ENCODE assay signal across 8 cellular contexts in the genomic region with DNA sequence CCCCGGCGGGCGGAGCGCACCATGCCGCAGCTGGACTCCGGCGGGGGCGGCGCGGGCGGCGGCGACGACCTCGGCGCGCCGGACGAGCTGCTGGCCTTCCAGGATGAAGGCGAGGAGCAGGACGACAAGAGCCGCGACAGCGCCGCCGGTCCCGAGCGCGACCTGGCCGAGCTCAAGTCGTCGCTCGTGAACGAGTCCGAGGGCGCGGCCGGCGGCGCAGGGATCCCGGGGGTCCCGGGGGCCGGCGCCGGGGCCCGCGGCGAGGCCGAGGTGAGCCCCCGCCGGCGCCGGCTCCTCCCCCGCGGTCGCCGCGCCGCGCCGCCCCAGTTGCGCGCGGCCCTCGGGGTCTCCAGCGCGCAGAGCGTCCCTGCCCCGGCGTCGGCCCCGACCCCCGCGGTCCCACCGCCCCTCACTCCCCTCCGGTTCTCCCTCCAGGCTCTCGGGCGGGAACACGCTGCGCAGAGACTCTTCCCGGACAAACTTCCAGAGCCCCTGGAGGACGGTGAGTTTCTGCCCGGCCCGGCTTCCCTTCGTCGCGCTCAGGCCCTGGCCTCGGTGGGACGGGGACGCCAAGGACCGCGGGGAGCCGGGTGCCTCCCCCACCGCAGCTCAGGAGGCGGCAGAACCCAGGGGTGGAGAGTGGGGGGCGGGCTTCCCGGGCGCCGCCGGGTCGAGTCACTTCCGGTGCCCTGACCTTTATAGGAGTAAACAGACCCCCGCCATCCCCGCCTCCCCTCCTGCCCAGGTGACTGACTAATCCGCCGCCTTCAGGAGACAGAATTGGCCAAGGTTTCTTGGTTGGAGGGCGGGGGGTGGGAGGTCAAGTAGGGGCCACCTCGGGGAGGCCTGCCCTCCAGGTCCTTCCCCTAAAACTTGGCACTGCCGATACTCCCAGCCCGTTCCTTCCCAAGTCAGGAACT. TPM values are rescaled to one million over a fixed set of nuclear protein-coding genes. Genes with fewer than 3 reads are reported as not detected.
DNase-seq lines count a peak whose midpoint lies in the region; ATAC-seq and TF ChIP-seq lines count a peak whose summit lies in the region.

No MANE protein-coding gene starts in this region.

- H3K9me3 Mint-ChIP-seq in activated naive CD4-positive, alpha-beta T cell treated with anti-CD3 and anti-CD28 coated beads for 36 hours: no peaks in the 10 kb centered on the region
- no peaks in the 10 kb centered on the region for H3K9me3 Mint-ChIP-seq in immature natural killer cell

- peak overlapping the region; percentile 82 for H3K27ac Mint-ChIP-seq in activated naive CD4-positive, alpha-beta T cell treated with anti-CD3 and anti-CD28 coated beads for 36 hours
- peak overlapping the region in 5 of 6 donors; percentile 65 to 87 (median 69) for H3K27ac Mint-ChIP-seq in immature natural killer cell

- ATAC-seq in GM21423 (IDR thresholded peaks at IDR 0.05; ENCODE audit: unreplicated experiment) (peak; percentile 2), Panc1 (peak; percentile 44)

- DNase-seq in A673 (ENCODE audit: low spot score) (no peak), Panc1 (ENCODE audit: low read depth, low spot score) (no peak), immature natural killer cell (peak; percentile 70 to 75 (median 72)), germinal center (ENCODE audit: low spot score) (no peak), NCI-H1436 treated with DMSO at 0.1 percent for 48 hours (lab: John Stamatoyannopoulos, UW) (no peak)
- peak; percentile 92 for DNase-seq in activated naive CD4-positive, alpha-beta T cell treated with anti-CD3 and anti-CD28 coated beads for 36 hours
- peak; percentile 65 to 77 (median 74) for DNase-seq in stimulated activated CD4-positive, alpha-beta T cell treated with anti-CD3 and anti-CD28 coated beads, TNF-alpha, amount 100 ng/mL, for 1 hour (ENCODE audit: low read depth in 3 of 3, low spot score in 1 of 3)

- TF ChIP-seq CTCF in A673 (conservative IDR thresholded peaks at IDR 0.05; ENCODE audit: low read depth, low read length) (no peak), Panc1 (IDR thresholded peaks at IDR 0.05) (no peak)

- H3K4me1 Mint-ChIP-seq in activated naive CD4-positive, alpha-beta T cell treated with anti-CD3 and anti-CD28 coated beads for 36 hours (ENCODE audit: low read depth): peaks cover 71% of the 10 kb centered on the region
- H3K4me1 Mint-ChIP-seq in immature natural killer cell: peaks cover 62 to 66% of the 10 kb centered on the region in 2 donors

- H3K4me3 ChIP-seq in A673 (ENCODE audit: low read depth, low read length, poor library complexity, severe bottlenecking) (peak overlapping the region; percentile 52), Panc1 (ENCODE audit: low read depth in 2 of 2, low read length in 2 of 2) (peak overlapping the region; percentile 53 to 54)

- intact Hi-C loops in A673 (cut with micrococcal nuclease; ENCODE audit: unreplicated experiment) (no loop called here), Panc1 (cut with micrococcal nuclease; ENCODE audit: unreplicated experiment) (no loop called here)
- intact Hi-C loops in activated naive CD4-positive, alpha-beta T cell treated with anti-CD3 and anti-CD28 coated beads for 36 hours (cut with micrococcal nuclease): loop anchor here (1.0 to 10.0 kb wide), 8 partner anchors 17 to 1690 kb away; partner anchors contain the start of genes JADE2, PPP2CA and SKP1

- H3K27ac ChIP-seq in A673 (ENCODE audit: low read depth, low read length, poor library complexity, severe bottlenecking): no peak overlapping the region
- 0 out of 2 replicates have a peak overlapping the region, but pooled peaks have one; percentile 34 for H3K27ac ChIP-seq in Panc1 (ENCODE audit: low read length)

- H3K27me3 ChIP-seq in A673 (replicated peaks; ENCODE audit: insufficient read depth, low read depth, low read length, poor library complexity) (peaks cover 4% of the 10 kb centered on the region), Panc1 (ENCODE audit: control insufficient read depth, insufficient read depth, low read length) (no peaks in the 10 kb centered on the region)

- peaks cover 46% of the 10 kb centered on the region for H3K36me3 Mint-ChIP-seq in activated naive CD4-positive, alpha-beta T cell treated with anti-CD3 and anti-CD28 coated beads for 36 hours (ENCODE audit: low read depth)
- H3K36me3 Mint-ChIP-seq in immature natural killer cell: peaks cover 0 to 17% (median 4%) of the 10 kb centered on the region in 3 donors

- H3K36me3 ChIP-seq in A673 (ENCODE audit: insufficient read depth, low read length, poor library complexity, severe bottlenecking): no peaks in the 10 kb centered on the region
- H3K36me3 ChIP-seq in Panc1 (ENCODE audit: control insufficient read depth, insufficient read depth, low read length): no peaks in the 10 kb centered on the region

- in situ Hi-C loops in Panc1 (cut with HindIII; ENCODE audit: low pct_unique_long_range_greater_than_20kb, low sequenced_read_pairs): no loop called here

- peaks cover 17% of the 10 kb centered on the region for H3K4me1 ChIP-seq in A673 (ENCODE audit: insufficient read depth, low read length, poor library complexity, severe bottlenecking)
- peaks cover 8% of the 10 kb centered on the region; the same call in 1 of the 2 replicates for H3K4me1 ChIP-seq in Panc1 (ENCODE audit: control insufficient read depth, insufficient read depth, low read length)

- no TSS peak for BruUV-seq in A673 (replicated peaks; lab: Mats Ljungman, UMichigan)
- BruUV-seq in Panc1 (replicated peaks; lab: Mats Ljungman, UMichigan): no TSS peak

- H3K27me3 Mint-ChIP-seq in activated naive CD4-positive, alpha-beta T cell treated with anti-CD3 and anti-CD28 coated beads for 36 hours (ENCODE audit: low read depth): no peaks in the 10 kb centered on the region
- H3K27me3 Mint-ChIP-seq in immature natural killer cell (ENCODE audit: low read depth in 3 of 3): peaks cover 9 to 21% (median 10%) of the 10 kb centered on the region in 3 donors

- POLR2A ChIA-PET in A673 (lab: Charles Lee; ENCODE audit: low non-redundant PET): interaction anchor here (0.6 kb wide), 1 partner anchor 72 kb away, joined by 5 read pairs; no protein-coding TSS in a partner anchor
- POLR2A ChIA-PET in Panc1 (lab: Charles Lee): no interaction called here

- H3K9me3 ChIP-seq in A673 (ENCODE audit: low read depth, low read length, poor library complexity, severe bottlenecking) (no peaks in the 10 kb centered on the region), Panc1 (ENCODE audit: control insufficient read depth, insufficient read depth, low read depth, low read length) (no peaks in the 10 kb centered on the region)

- CTCF ChIA-PET in A673 (lab: Charles Lee): interaction anchor here (0.6 to 0.7 kb wide), 4 partner anchors 10 to 119 kb away, joined by 3 to 8 read pairs (median 6); no protein-coding TSS in a partner anchor
- CTCF ChIA-PET in Panc1 (lab: Charles Lee): interaction anchor here (0.6 to 0.7 kb wide), 2 partner anchors 89 to 357 kb away, joined by 3 to 4 read pairs; no protein-coding TSS in a partner anchor
- CTCF ChIA-PET in activated naive CD4-positive, alpha-beta T cell treated with anti-CD3 and anti-CD28 coated beads for 36 hours (lab: Charles Lee): interaction anchor here (0.7 to 22.6 kb wide), 4 partner anchors 9 to 74 kb away, joined by 3 to 437 read pairs (median 152); no protein-coding TSS in a partner anchor

- peak overlapping the region; percentile 77 for H3K4me3 Mint-ChIP-seq in activated naive CD4-positive, alpha-beta T cell treated with anti-CD3 and anti-CD28 coated beads for 36 hours
- H3K4me3 Mint-ChIP-seq in immature natural killer cell: peak overlapping the region; percentile 55 to 85 (median 78)

RNA-seq across cellular contexts. Expression of gene TCF7, which starts 0.7 kb away (rescaled TPM):
- 2.4 and 3.3 TPM in 2 replicates for total RNA-seq in A673 (2021)
- 24.0 TPM for total RNA-seq in Panc1 (2021; ENCODE audit: unreplicated experiment)
- polyA plus RNA-seq in Panc1 (2012; ENCODE audit: insufficient read length): 45.5 TPM
- 10 to 100 TPM; 87.9 to 92.3 TPM for total RNA-seq in activated naive CD4-positive, alpha-beta T cell treated with anti-CD3 and anti-CD28 coated beads for 36 hours
- polyA plus RNA-seq in immature natural killer cell: 10 to 100 TPM; 14.9 to 50.9 (median 38.2) TPM

Comparison
In these comparisons a context has a peak if more than half of its experiments do, and no peak if none do; other contexts are left out.
1. DNase-seq: peak in activated naive CD4-positive, alpha-beta T cell treated with anti-CD3 and anti-CD28 coated beads for 36 hours (single experiment), immature natural killer cell (3 of 3) and stimulated activated CD4-positive, alpha-beta T cell treated with anti-CD3 and anti-CD28 coated beads, TNF-alpha, amount 100 ng/mL, for 1 hour (3 of 3); none in A673 (single experiment), Panc1 (single experiment), germinal center (single experiment) and NCI-H1436 treated with DMSO at 0.1 percent for 48 hours (single experiment).